22 cellular contexts compared by ENCODE assay signal in genomic region chr13:76621726-76622125, GRCh38.
DNase-seq lines count a peak whose midpoint lies in the region; ATAC-seq and TF ChIP-seq lines count a peak whose summit lies in the region.
"Had no signal": no experiment of that assay in that cellular context is flagged by ENCODE, and none has a peak within 500 bp of the region (broad histone marks: within the 10 kb centered on the region; RNA-seq: fewer than 3 reads in every experiment).

No MANE protein-coding gene starts in this region.

- H3K4me1 ChIP-seq in mammary epithelial cell (ENCODE audit: insufficient read depth, low read length) (no peaks in the 10 kb centered on the region), breast epithelium (no peaks in the 10 kb centered on the region), uterus (peaks cover 0 to 3% of the 10 kb centered on the region in 2 donors)
- H3K4me1 ChIP-seq: BE2C; BLaER1 treated with 17β-estradiol and CSF1 and Interleukin-3, amounts not matched to agents 10 nM and 100 nM had no signal

- H4K20me1 ChIP-seq in mammary epithelial cell (ENCODE audit: insufficient read depth, low read length): no peaks in the 10 kb centered on the region
- H4K20me1 ChIP-seq: BLaER1 treated with 17β-estradiol and CSF1 and Interleukin-3, amounts not matched to agents 10 nM and 100 nM had no signal

- dilution Hi-C loops in mammary epithelial cell (cut with HindIII; ENCODE audit: low sequenced_read_pairs): no loop called here

- no peak overlapping the region for H3K27ac ChIP-seq in mammary epithelial cell (ENCODE audit: insufficient read depth, low read depth, low read length)
- H3K27ac ChIP-seq in breast epithelium: no peak overlapping the region
- peak overlapping the region; percentile 40 to 70 for H3K27ac ChIP-seq in uterus
- H3K27ac ChIP-seq: 22Rv1; BLaER1 treated with 17β-estradiol and CSF1 and Interleukin-3, amounts not matched to agents 10 nM and 100 nM had no signal

- in situ Hi-C loops in mammary epithelial cell (cut with MboI; ENCODE audit: low sequenced_read_pairs in 2 of 2): no loop called here

- H3K4me3 ChIP-seq in mammary epithelial cell (replicated peaks in 1 of 3; ENCODE audit: insufficient read depth in 1 of 3, low read depth in 2 of 3, low read length in 3 of 3) (no peak overlapping the region), breast epithelium (no peak overlapping the region), fibroblast of mammary gland (ENCODE audit: control insufficient read depth, low read depth, low read length) (no peak overlapping the region), uterus (no peak overlapping the region)
- H3K4me3 ChIP-seq: BLaER1 treated with 17β-estradiol and CSF1 and Interleukin-3, amounts not matched to agents 10 nM and 100 nM; GM12878; GM23338 had no signal

- no peak for ATAC-seq in effector memory CD8-positive, alpha-beta T cell (replicated peaks)
- ATAC-seq: GM12878, GM23338, HCT116 had no signal

- TF ChIP-seq CTCF in mammary epithelial cell (conservative IDR thresholded peaks at IDR 0.05 in 1 of 2, IDR thresholded peaks at IDR 0.05 in 1 of 2; ENCODE audit: extremely low read depth in 1 of 2, insufficient read depth in 1 of 2, low read depth in 1 of 2, low read length in 2 of 2): no peak
- TF ChIP-seq CTCF in breast epithelium (IDR thresholded peaks at IDR 0.05): no peak
- TF ChIP-seq CTCF in fibroblast of mammary gland (conservative IDR thresholded peaks at IDR 0.05; ENCODE audit: control insufficient read depth, insufficient read depth, low read depth, low read length): no peak
- no peak for TF ChIP-seq CTCF in uterus (IDR thresholded peaks at IDR 0.05)

- TF ChIP-seq POLR2A in breast epithelium (IDR thresholded peaks at IDR 0.05) (no peak), uterus (IDR thresholded peaks at IDR 0.05) (no peak)

- DNase-seq in mammary epithelial cell (peak; percentile 9), breast epithelium (ENCODE audit: low spot score in 2 of 2) (no peak), fibroblast of mammary gland (ENCODE audit: low read depth) (peak; percentile 31), foreskin melanocyte (peak; percentile 11), uterus (no peak), GM19238 (ENCODE audit: insufficient read length, low spot score) (no peak), epidermal melanocyte (ENCODE audit: insufficient read length, low spot score) (no peak)
- no peak for DNase-seq in effector memory CD8-positive, alpha-beta T cell
- DNase-seq: BE2C; CD4-positive, alpha-beta T cell; CD8-positive, alpha-beta memory T cell; DMS 273 treated with DMSO at 0.1 percent for 48 hours; DMS79; EL; GDM1; H9 had no signal

- H3K4me2 ChIP-seq in mammary epithelial cell (ENCODE audit: insufficient read depth, low read depth, low read length): no peak overlapping the region
- H3K4me2 ChIP-seq: BLaER1 treated with 17β-estradiol and CSF1 and Interleukin-3, amounts not matched to agents 10 nM and 100 nM; GM23338 had no signal

- H2AFZ ChIP-seq in mammary epithelial cell (ENCODE audit: low read depth, low read length): no peak overlapping the region
- H2AFZ ChIP-seq: GM23338 had no signal

- peaks cover 0 to 5% of the 10 kb centered on the region in 2 donors for H3K9me3 Mint-ChIP-seq in effector memory CD8-positive, alpha-beta T cell
- H3K9me3 Mint-ChIP-seq: CD4-positive, alpha-beta T cell had no signal

- no peaks in the 10 kb centered on the region for H3K4me1 Mint-ChIP-seq in effector memory CD8-positive, alpha-beta T cell (ENCODE audit: low read depth in 2 of 2)
- H3K4me1 Mint-ChIP-seq: CD8-positive, alpha-beta memory T cell had no signal

- no peaks in the 10 kb centered on the region for H3K36me3 ChIP-seq in mammary epithelial cell (ENCODE audit: insufficient read depth, low read length)
- no peaks in the 10 kb centered on the region for H3K36me3 ChIP-seq in breast epithelium
- no peaks in the 10 kb centered on the region for H3K36me3 ChIP-seq in uterus
- H3K36me3 ChIP-seq: BE2C; BLaER1 treated with 17β-estradiol and CSF1 and Interleukin-3, amounts not matched to agents 10 nM and 100 nM had no signal

- no peak overlapping the region for H3K27ac Mint-ChIP-seq in effector memory CD8-positive, alpha-beta T cell
- H3K27ac Mint-ChIP-seq: CD14-positive monocyte; CD4-positive, alpha-beta T cell; CD8-positive, alpha-beta memory T cell; GM23338; H9 had no signal

- no peaks in the 10 kb centered on the region for H3K27me3 ChIP-seq in mammary epithelial cell (ENCODE audit: insufficient read depth, low read length)
- no peaks in the 10 kb centered on the region for H3K27me3 ChIP-seq in breast epithelium
- H3K27me3 ChIP-seq in uterus: no peaks in the 10 kb centered on the region
- H3K27me3 ChIP-seq: BE2C; BLaER1 treated with 17β-estradiol and CSF1 and Interleukin-3, amounts not matched to agents 10 nM and 100 nM had no signal

- no peaks in the 10 kb centered on the region for H3K9me3 ChIP-seq in mammary epithelial cell (replicated peaks; ENCODE audit: insufficient read depth, low read length)
- H3K9me3 ChIP-seq in breast epithelium: no peaks in the 10 kb centered on the region
- H3K9me3 ChIP-seq in uterus: no peaks in the 10 kb centered on the region
- H3K9me3 ChIP-seq: BE2C had no signal

- H3K9ac ChIP-seq in mammary epithelial cell (ENCODE audit: insufficient read depth, low read length): no peak overlapping the region
- H3K9ac ChIP-seq: BLaER1 treated with 17β-estradiol and CSF1 and Interleukin-3, amounts not matched to agents 10 nM and 100 nM had no signal

- CTCF ChIA-PET in mammary epithelial cell (lab: Charles Lee; ENCODE audit: low non-redundant PET): no interaction called here

- H3K79me2 ChIP-seq in mammary epithelial cell (ENCODE audit: insufficient read depth, low read length): no peaks in the 10 kb centered on the region

- H3K4me3 Mint-ChIP-seq in effector memory CD8-positive, alpha-beta T cell: no peak overlapping the region
- H3K4me3 Mint-ChIP-seq: CD14-positive monocyte; CD4-positive, alpha-beta T cell; CD8-positive, alpha-beta memory T cell; GM23338; H9 had no signal

- no TSS peak for BruUV-seq in mammary epithelial cell (replicated peaks; lab: Mats Ljungman, UMichigan)

- intact Hi-C loops in mammary epithelial cell (cut with micrococcal nuclease) (no loop called here), breast epithelium (cut with DNase I; ENCODE audit: low total_unique reads) (no loop called here), uterus (cut with DNase I; ENCODE audit: low total_unique reads) (no loop called here)

- H3K36me3 Mint-ChIP-seq in effector memory CD8-positive, alpha-beta T cell (ENCODE audit: insufficient read depth): no peaks in the 10 kb centered on the region
- H3K36me3 Mint-ChIP-seq: CD14-positive monocyte; CD8-positive, alpha-beta memory T cell had no signal

- peaks cover 0 to 8% of the 10 kb centered on the region in 2 donors for H3K27me3 Mint-ChIP-seq in effector memory CD8-positive, alpha-beta T cell

Comparison
In these comparisons a context has a peak if more than half of its experiments do, and no peak if none do; other contexts are left out.
1. DNase-seq: peak in mammary epithelial cell (single experiment), fibroblast of mammary gland (single experiment) and foreskin melanocyte (single experiment); none in breast epithelium (0 of 2), uterus (0 of 2), GM19238 (single experiment), epidermal melanocyte (single experiment) and effector memory CD8-positive, alpha-beta T cell (0 of 3).
2. H3K27ac ChIP-seq: peak in uterus (2 of 2); none in mammary epithelial cell (single experiment) and breast epithelium (0 of 2).